ENCODE assay signal across 1 cellular context in the genomic region with DNA sequence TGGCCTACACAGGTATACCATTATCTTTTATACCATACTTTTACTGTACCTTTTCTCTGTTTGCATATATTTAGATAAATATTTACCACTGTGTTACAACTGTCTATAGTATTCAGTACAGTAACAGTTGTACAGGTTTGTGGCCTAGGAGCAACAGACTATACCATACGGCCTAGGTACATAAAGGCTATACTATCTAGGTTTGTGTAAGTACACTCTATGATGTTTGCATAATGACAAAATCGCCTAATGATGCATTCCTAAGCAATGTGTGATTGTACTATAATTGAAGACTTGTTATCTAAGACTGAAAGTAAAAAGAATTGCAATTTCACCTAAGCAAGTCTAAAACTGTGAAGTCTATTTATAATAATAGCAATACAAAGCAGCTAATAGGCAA.
TF ChIP-seq lines count a peak whose summit lies in the region.

No MANE protein-coding gene starts in this region.

TF ChIP-seq in HEK293, 187 proteins besides CTCF, POLR2A, EP300 and RAD21 (continued from another document):
- TF ChIP-seq, protein P1, sequence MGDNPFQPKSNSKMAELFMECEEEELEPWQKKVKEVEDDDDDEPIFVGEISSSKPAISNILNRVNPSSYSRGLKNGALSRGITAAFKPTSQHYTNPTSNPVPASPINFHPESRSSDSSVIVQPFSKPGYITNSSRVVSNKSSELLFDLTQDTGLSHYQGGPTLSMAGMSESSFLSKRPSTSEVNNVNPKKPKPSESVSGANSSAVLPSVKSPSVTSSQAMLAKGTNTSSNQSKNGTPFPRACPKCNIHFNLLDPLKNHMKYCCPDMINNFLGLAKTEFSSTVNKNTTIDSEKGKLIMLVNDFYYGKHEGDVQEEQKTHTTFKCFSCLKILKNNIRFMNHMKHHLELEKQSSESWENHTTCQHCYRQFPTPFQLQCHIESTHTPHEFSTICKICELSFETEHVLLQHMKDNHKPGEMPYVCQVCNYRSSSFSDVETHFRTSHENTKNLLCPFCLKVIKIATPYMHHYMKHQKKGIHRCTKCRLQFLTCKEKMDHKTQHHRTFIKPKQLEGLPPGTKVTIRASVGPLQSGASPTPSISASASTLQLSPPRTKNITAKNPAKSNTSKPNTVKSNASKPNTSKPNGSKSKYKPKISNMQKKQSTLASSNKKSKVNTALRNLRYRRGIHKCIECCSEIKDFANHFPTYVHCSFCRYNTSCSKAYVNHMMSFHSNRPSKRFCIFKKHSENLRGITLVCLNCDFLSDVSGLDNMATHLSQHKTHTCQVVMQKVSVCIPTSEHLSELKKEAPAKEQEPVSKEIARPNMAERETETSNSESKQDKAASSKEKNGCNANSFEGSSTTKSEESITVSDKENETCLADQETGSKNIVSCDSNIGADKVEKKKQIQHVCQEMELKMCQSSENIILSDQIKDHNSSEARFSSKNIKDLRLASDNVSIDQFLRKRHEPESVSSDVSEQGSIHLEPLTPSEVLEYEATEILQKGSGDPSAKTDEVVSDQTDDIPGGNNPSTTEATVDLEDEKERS (tag by site-specific recombination; IDR thresholded peaks at IDR 0.05) = no peak
- TF ChIP-seq ZNF146 (tag by site-specific recombination; IDR thresholded peaks at IDR 0.05) (no peak), SCRT2 (tag by site-specific recombination; IDR thresholded peaks at IDR 0.05) (0 out of 2 replicates have a peak, but pooled peaks have one; percentile 13), ZNF184 (tag by site-specific recombination; IDR thresholded peaks at IDR 0.05) (peak; percentile 24; the same call in 1 of the 2 replicates), PRDM10 (tag by site-specific recombination; IDR thresholded peaks at IDR 0.05) (peak; percentile 51), ZBTB17 (tag by site-specific recombination; IDR thresholded peaks at IDR 0.05) (no peak), ZNF202 (tag by site-specific recombination; IDR thresholded peaks at IDR 0.05; ENCODE audit: borderline replicate concordance) (no peak)
